ENCODE assay signal across 1 cellular context in genomic region chr1:62689524-62689923, GRCh38.
TF ChIP-seq lines count a peak whose summit lies in the region.

No MANE protein-coding gene starts in this region.

TF ChIP-seq in HepG2, 621 proteins besides CTCF, POLR2A, EP300 and RAD21 (continued from another document):
- TF ChIP-seq RARA (CRISPR knock-in tag; IDR thresholded peaks at IDR 0.05) (peak; percentile 66), LCORL (IDR thresholded peaks at IDR 0.05) (peak; percentile 49; the same call in 1 of the 2 replicates), LCORL (CRISPR knock-in tag; IDR thresholded peaks at IDR 0.05) (peak; percentile 68), NR2F1 (CRISPR knock-in tag; IDR thresholded peaks at IDR 0.05) (0 out of 4 replicates have a peak, but pooled peaks of 1 of the 2 experiments have one; percentile 20), SSRP1 (CRISPR knock-in tag; IDR thresholded peaks at IDR 0.05) (peak; percentile 70; the same call in 1 of the 2 replicates), GATAD2A (CRISPR knock-in tag; IDR thresholded peaks at IDR 0.05) (peak; percentile 79), FOXP1 (IDR thresholded peaks at IDR 0.05) (no peak), FOXP1 (CRISPR knock-in tag; IDR thresholded peaks at IDR 0.05) (no peak; the same call in 1 of the 2 replicates)
